In the genomic region with DNA sequence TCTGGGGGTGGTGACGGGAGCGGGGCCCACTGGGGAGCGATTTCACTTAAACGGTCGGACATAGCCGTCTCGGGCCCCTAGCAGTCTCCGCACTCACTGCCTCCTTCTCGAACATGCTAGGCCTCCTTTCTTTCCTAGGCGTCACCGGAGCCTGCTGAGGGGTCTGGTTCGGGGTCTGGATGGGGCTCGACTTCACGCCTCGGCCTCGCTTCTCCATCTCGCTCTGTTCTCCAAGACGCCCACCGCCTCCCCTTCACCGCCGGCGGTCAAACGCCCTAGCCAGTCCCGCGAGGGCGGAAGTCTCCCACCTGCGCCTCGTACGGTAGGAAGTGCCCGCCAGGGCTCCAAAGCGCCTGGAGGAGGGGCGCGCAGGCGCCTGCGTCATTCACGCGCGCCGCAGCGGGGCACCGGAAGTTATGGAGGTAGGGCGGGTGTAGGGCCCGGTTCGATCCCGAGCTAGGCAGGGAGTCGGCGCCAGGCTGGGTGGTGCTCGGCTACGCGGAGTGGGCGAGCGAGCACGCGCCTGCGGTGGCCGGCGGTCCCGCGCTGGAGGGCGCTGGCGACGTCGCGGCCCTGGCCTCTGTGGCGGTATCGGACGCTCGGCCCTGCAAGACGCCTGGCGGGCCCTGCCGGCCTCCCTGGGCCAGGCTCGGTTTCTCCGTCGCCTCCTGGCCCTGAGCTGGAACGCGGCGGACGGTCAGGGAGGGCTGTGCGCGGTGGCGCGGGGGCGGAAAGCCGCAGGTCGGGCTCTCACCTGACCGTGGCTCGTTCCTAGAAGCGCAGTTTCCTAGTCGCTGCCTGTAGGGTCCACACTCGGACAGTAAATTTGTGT, we compare ENCODE assay signal across 1 cellular context.
TF ChIP-seq lines count a peak whose summit lies in the region.

A gene with protein sequence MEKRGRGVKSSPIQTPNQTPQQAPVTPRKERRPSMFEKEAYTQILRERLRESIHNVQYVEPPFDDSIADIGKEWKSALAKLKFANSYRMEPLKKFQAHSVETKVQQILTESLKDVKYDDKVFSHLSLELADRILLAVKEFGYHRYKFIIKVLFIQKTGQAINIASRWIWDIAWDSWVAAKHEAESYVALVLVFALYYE (minus strand): TSS at position 331 of the 832 bp plus-strand sequence. CDS start 114 bp downstream, at position 217.
A gene (plus strand): TSS at position 381 of the 832 bp plus-strand sequence. CDS start 36 bp downstream, at position 417.

TF ChIP-seq in HEK293, 187 proteins besides CTCF, POLR2A, EP300 and RAD21 (continued from another document and continues in another):
- TF ChIP-seq, protein P1, sequence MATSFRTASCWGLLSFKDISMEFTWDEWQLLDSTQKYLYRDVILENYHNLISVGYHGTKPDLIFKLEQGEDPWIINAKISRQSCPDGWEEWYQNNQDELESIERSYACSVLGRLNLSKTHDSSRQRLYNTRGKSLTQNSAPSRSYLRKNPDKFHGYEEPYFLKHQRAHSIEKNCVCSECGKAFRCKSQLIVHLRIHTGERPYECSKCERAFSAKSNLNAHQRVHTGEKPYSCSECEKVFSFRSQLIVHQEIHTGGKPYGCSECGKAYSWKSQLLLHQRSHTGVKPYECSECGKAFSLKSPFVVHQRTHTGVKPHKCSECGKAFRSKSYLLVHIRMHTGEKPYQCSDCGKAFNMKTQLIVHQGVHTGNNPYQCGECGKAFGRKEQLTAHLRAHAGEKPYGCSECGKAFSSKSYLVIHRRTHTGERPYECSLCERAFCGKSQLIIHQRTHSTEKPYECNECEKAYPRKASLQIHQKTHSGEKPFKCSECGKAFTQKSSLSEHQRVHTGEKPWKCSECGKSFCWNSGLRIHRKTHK (tag by site-specific recombination; IDR thresholded peaks at IDR 0.05): no peak
- TF ChIP-seq, protein P2, sequence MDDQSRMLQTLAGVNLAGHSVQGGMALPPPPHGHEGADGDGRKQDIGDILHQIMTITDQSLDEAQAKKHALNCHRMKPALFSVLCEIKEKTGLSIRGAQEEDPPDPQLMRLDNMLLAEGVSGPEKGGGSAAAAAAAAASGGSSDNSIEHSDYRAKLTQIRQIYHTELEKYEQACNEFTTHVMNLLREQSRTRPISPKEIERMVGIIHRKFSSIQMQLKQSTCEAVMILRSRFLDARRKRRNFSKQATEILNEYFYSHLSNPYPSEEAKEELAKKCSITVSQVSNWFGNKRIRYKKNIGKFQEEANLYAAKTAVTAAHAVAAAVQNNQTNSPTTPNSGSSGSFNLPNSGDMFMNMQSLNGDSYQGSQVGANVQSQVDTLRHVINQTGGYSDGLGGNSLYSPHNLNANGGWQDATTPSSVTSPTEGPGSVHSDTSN (CRISPR knock-in tag; IDR thresholded peaks at IDR 0.05): peak; percentile 95
- TF ChIP-seq, protein P3, sequence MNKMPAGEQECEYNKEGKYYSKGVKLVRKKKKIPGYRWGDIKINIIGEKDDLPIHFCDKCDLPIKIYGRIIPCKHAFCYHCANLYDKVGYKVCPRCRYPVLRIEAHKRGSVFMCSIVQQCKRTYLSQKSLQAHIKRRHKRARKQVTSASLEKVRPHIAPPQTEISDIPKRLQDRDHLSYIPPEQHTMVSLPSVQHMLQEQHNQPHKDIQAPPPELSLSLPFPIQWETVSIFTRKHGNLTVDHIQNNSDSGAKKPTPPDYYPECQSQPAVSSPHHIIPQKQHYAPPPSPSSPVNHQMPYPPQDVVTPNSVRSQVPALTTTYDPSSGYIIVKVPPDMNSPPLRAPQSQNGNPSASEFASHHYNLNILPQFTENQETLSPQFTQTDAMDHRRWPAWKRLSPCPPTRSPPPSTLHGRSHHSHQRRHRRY (tag by site-specific recombination; IDR thresholded peaks at IDR 0.05): no peak
- no peak for TF ChIP-seq ZNF138 (tag by site-specific recombination; IDR thresholded peaks at IDR 0.05; ENCODE audit: borderline replicate concordance)
- TF ChIP-seq ZNF426 (tag by site-specific recombination; IDR thresholded peaks at IDR 0.05): no peak
- TF ChIP-seq ZFP3 (tag by site-specific recombination; IDR thresholded peaks at IDR 0.05; ENCODE audit: low read depth): no peak
- TF ChIP-seq, protein P4, sequence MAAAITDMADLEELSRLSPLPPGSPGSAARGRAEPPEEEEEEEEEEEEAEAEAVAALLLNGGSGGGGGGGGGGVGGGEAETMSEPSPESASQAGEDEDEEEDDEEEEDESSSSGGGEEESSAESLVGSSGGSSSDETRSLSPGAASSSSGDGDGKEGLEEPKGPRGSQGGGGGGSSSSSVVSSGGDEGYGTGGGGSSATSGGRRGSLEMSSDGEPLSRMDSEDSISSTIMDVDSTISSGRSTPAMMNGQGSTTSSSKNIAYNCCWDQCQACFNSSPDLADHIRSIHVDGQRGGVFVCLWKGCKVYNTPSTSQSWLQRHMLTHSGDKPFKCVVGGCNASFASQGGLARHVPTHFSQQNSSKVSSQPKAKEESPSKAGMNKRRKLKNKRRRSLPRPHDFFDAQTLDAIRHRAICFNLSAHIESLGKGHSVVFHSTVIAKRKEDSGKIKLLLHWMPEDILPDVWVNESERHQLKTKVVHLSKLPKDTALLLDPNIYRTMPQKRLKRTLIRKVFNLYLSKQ (tag by site-specific recombination; IDR thresholded peaks at IDR 0.05; ENCODE audit: borderline replicate concordance): no peak
- TF ChIP-seq, protein P5, sequence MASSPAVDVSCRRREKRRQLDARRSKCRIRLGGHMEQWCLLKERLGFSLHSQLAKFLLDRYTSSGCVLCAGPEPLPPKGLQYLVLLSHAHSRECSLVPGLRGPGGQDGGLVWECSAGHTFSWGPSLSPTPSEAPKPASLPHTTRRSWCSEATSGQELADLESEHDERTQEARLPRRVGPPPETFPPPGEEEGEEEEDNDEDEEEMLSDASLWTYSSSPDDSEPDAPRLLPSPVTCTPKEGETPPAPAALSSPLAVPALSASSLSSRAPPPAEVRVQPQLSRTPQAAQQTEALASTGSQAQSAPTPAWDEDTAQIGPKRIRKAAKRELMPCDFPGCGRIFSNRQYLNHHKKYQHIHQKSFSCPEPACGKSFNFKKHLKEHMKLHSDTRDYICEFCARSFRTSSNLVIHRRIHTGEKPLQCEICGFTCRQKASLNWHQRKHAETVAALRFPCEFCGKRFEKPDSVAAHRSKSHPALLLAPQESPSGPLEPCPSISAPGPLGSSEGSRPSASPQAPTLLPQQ (tag by site-specific recombination; IDR thresholded peaks at IDR 0.05): peak; percentile 97
- TF ChIP-seq ZSCAN30 (tag by site-specific recombination; IDR thresholded peaks at IDR 0.05): 0 out of 2 replicates have a peak, but pooled peaks have one; percentile 38
- 0 out of 2 replicates have a peak, but pooled peaks have one; percentile 23 for TF ChIP-seq ZNF423 (tag by site-specific recombination; IDR thresholded peaks at IDR 0.05)
- TF ChIP-seq, protein P6, sequence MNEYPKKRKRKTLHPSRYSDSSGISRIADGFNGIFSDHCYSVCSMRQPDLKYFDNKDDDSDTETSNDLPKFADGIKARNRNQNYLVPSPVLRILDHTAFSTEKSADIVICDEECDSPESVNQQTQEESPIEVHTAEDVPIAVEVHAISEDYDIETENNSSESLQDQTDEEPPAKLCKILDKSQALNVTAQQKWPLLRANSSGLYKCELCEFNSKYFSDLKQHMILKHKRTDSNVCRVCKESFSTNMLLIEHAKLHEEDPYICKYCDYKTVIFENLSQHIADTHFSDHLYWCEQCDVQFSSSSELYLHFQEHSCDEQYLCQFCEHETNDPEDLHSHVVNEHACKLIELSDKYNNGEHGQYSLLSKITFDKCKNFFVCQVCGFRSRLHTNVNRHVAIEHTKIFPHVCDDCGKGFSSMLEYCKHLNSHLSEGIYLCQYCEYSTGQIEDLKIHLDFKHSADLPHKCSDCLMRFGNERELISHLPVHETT (tag by site-specific recombination; IDR thresholded peaks at IDR 0.05): peak; percentile 59; the same call in 1 of the 2 replicates
- TF ChIP-seq, protein P7, sequence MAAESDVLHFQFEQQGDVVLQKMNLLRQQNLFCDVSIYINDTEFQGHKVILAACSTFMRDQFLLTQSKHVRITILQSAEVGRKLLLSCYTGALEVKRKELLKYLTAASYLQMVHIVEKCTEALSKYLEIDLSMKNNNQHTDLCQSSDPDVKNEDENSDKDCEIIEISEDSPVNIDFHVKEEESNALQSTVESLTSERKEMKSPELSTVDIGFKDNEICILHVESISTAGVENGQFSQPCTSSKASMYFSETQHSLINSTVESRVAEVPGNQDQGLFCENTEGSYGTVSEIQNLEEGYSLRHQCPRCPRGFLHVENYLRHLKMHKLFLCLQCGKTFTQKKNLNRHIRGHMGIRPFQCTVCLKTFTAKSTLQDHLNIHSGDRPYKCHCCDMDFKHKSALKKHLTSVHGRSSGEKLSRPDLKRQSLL (tag by site-specific recombination; IDR thresholded peaks at IDR 0.05): peak; percentile 80
- TF ChIP-seq ZNF843 (tag by site-specific recombination; IDR thresholded peaks at IDR 0.05): peak; percentile 63; the same call in 1 of the 2 replicates
- TF ChIP-seq, protein P8, sequence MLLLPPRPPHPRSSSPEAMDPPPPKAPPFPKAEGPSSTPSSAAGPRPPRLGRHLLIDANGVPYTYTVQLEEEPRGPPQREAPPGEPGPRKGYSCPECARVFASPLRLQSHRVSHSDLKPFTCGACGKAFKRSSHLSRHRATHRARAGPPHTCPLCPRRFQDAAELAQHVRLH (tag by site-specific recombination; IDR thresholded peaks at IDR 0.05): peak; percentile 99
- TF ChIP-seq HOXC10 (CRISPR knock-in tag; IDR thresholded peaks at IDR 0.05): no peak
- TF ChIP-seq, protein P9, sequence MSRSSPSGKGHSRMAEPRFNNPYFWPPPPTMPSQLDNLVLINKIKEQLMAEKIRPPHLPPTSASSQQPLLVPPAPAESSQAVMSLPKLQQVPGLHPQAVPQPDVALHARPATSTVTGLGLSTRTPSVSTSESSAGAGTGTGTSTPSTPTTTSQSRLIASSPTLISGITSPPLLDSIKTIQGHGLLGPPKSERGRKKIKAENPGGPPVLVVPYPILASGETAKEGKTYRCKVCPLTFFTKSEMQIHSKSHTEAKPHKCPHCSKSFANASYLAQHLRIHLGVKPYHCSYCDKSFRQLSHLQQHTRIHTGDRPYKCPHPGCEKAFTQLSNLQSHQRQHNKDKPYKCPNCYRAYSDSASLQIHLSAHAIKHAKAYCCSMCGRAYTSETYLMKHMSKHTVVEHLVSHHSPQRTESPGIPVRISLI (tag by site-specific recombination; IDR thresholded peaks at IDR 0.05): no peak
- TF ChIP-seq ZNF596 (tag by site-specific recombination; IDR thresholded peaks at IDR 0.05): no peak
- no peak for TF ChIP-seq ZNF791 (tag by site-specific recombination; IDR thresholded peaks at IDR 0.05)
- no peak for TF ChIP-seq ZNF114 (tag by site-specific recombination; IDR thresholded peaks at IDR 0.05)
- peak; percentile 60; the same call in 1 of the 2 replicates for TF ChIP-seq MEIS1 (CRISPR knock-in tag; IDR thresholded peaks at IDR 0.05; ENCODE audit: borderline replicate concordance)
- TF ChIP-seq ZBTB17 (tag by site-specific recombination; IDR thresholded peaks at IDR 0.05): peak; percentile 91; the same call in 1 of the 2 replicates
- peak; percentile 83 for TF ChIP-seq IKZF3 (tag by site-specific recombination; IDR thresholded peaks at IDR 0.05)
- TF ChIP-seq, protein P10, sequence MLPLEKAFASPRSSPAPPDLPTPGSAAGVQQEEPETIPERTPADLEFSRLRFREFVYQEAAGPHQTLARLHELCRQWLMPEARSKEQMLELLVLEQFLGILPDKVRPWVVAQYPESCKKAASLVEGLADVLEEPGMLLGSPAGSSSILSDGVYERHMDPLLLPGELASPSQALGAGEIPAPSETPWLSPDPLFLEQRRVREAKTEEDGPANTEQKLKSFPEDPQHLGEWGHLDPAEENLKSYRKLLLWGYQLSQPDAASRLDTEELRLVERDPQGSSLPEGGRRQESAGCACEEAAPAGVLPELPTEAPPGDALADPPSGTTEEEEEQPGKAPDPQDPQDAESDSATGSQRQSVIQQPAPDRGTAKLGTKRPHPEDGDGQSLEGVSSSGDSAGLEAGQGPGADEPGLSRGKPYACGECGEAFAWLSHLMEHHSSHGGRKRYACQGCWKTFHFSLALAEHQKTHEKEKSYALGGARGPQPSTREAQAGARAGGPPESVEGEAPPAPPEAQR (tag by site-specific recombination; IDR thresholded peaks at IDR 0.05): no peak
- TF ChIP-seq ZNF133 (tag by site-specific recombination; IDR thresholded peaks at IDR 0.05): no peak
- peak; percentile 74; the same call in 1 of the 2 replicates for TF ChIP-seq KLF16 (tag by site-specific recombination; IDR thresholded peaks at IDR 0.05)
- TF ChIP-seq, protein P11, sequence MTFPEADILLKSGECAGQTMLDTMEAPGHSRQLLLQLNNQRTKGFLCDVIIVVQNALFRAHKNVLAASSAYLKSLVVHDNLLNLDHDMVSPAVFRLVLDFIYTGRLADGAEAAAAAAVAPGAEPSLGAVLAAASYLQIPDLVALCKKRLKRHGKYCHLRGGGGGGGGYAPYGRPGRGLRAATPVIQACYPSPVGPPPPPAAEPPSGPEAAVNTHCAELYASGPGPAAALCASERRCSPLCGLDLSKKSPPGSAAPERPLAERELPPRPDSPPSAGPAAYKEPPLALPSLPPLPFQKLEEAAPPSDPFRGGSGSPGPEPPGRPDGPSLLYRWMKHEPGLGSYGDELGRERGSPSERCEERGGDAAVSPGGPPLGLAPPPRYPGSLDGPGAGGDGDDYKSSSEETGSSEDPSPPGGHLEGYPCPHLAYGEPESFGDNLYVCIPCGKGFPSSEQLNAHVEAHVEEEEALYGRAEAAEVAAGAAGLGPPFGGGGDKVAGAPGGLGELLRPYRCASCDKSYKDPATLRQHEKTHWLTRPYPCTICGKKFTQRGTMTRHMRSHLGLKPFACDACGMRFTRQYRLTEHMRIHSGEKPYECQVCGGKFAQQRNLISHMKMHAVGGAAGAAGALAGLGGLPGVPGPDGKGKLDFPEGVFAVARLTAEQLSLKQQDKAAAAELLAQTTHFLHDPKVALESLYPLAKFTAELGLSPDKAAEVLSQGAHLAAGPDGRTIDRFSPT (tag by site-specific recombination; IDR thresholded peaks at IDR 0.05): peak; percentile 97
- TF ChIP-seq, protein P12, sequence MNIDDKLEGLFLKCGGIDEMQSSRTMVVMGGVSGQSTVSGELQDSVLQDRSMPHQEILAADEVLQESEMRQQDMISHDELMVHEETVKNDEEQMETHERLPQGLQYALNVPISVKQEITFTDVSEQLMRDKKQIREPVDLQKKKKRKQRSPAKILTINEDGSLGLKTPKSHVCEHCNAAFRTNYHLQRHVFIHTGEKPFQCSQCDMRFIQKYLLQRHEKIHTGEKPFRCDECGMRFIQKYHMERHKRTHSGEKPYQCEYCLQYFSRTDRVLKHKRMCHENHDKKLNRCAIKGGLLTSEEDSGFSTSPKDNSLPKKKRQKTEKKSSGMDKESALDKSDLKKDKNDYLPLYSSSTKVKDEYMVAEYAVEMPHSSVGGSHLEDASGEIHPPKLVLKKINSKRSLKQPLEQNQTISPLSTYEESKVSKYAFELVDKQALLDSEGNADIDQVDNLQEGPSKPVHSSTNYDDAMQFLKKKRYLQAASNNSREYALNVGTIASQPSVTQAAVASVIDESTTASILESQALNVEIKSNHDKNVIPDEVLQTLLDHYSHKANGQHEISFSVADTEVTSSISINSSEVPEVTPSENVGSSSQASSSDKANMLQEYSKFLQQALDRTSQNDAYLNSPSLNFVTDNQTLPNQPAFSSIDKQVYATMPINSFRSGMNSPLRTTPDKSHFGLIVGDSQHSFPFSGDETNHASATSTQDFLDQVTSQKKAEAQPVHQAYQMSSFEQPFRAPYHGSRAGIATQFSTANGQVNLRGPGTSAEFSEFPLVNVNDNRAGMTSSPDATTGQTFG (tag by site-specific recombination; IDR thresholded peaks at IDR 0.05; ENCODE audit: borderline replicate concordance): no peak
